In the genomic region with DNA sequence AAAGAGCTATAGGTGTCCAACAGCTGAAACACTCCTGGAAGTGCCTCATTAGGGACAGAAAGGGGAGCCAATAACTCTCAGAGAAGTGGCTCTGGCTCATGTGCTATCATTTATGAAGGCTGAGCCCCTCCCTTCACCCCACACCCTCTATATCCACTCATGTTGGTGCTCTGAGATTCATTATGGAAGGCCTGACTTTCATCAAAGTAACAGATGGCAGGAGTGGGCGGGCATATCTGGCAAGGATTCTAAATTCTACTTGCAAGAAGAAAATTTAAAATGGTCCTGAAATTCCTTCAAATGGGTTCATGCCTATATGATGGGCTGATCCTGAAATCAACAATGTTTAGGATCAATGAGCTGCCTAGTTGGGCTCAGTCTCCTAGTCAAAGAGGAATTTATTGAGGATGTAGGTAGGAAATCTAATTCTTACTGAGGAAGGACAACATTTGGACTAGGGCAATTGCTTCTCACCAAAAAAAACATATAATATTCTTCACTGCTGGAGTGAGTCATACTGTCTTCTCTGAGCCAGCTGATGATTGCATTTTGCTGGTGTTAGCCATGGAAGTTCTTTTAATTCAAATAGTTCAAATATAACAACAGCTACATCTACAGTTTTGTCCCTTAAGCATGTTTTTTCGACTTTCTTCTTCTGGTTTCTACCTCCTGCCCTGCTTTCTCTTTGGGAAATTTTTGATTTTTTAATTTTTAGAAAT, we compare ENCODE assay signal across 1 cellular context.
TF ChIP-seq lines count a peak whose summit lies in the region.

No MANE protein-coding gene starts in this region.

TF ChIP-seq in neural cell, 6 proteins besides CTCF, POLR2A, EP300 and RAD21:
- TF ChIP-seq, protein P1, sequence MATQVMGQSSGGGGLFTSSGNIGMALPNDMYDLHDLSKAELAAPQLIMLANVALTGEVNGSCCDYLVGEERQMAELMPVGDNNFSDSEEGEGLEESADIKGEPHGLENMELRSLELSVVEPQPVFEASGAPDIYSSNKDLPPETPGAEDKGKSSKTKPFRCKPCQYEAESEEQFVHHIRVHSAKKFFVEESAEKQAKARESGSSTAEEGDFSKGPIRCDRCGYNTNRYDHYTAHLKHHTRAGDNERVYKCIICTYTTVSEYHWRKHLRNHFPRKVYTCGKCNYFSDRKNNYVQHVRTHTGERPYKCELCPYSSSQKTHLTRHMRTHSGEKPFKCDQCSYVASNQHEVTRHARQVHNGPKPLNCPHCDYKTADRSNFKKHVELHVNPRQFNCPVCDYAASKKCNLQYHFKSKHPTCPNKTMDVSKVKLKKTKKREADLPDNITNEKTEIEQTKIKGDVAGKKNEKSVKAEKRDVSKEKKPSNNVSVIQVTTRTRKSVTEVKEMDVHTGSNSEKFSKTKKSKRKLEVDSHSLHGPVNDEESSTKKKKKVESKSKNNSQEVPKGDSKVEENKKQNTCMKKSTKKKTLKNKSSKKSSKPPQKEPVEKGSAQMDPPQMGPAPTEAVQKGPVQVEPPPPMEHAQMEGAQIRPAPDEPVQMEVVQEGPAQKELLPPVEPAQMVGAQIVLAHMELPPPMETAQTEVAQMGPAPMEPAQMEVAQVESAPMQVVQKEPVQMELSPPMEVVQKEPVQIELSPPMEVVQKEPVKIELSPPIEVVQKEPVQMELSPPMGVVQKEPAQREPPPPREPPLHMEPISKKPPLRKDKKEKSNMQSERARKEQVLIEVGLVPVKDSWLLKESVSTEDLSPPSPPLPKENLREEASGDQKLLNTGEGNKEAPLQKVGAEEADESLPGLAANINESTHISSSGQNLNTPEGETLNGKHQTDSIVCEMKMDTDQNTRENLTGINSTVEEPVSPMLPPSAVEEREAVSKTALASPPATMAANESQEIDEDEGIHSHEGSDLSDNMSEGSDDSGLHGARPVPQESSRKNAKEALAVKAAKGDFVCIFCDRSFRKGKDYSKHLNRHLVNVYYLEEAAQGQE (IDR thresholded peaks at IDR 0.05; ENCODE audit: borderline replicate concordance), result no peak
- TF ChIP-seq EZH2 (IDR thresholded peaks at IDR 0.05; ENCODE audit: borderline replicate concordance, insufficient read depth, low read length, poor library complexity, severe bottlenecking), result no peak
- TF ChIP-seq TAF1 (IDR thresholded peaks at IDR 0.05; ENCODE audit: low read depth), result no peak
- no peak for TF ChIP-seq MXI1 (conservative IDR thresholded peaks at IDR 0.05; ENCODE audit: poor library complexity, severe bottlenecking)
- no peak for TF ChIP-seq POLR2AphosphoS5 (IDR thresholded peaks at IDR 0.05)
- TF ChIP-seq SMC3 (conservative IDR thresholded peaks at IDR 0.05; ENCODE audit: poor library complexity), result no peak
